In genomic region chr6:166369741-166370140, GRCh38 we compare ENCODE assay signal across 31 cellular contexts.
"Had no signal": no experiment of that assay in that cellular context is flagged by ENCODE, and none has a peak within 500 bp of the region (broad histone marks: within the 10 kb centered on the region; RNA-seq: fewer than 3 reads in every experiment).

No MANE protein-coding gene starts in this region.

- H3K9me3 Mint-ChIP-seq: activated CD4-positive, alpha-beta memory T cell treated with anti-CD3 and anti-CD28 coated beads for 36 hours; activated CD4-positive, alpha-beta T cell treated with anti-CD3 and anti-CD28 coated beads, Interleukin-2, amount 10 ng/mL, durations not matched to agents 24 days and 14 days; activated naive CD4-positive, alpha-beta T cell treated with anti-CD3 and anti-CD28 coated beads for 36 hours; activated naive CD4-positive, alpha-beta T cell treated with anti-CD3 and anti-CD28 coated beads, Interleukin-2, amount 50 U/mL, for 24 hours; activated naive CD8-positive, alpha-beta T cell treated with anti-CD3 and anti-CD28 coated beads for 36 hours; activated naive CD8-positive, alpha-beta T cell treated with anti-CD3 and anti-CD28 coated beads, Interleukin-2, amount 50 U/mL, for 24 hours; activated T-helper 1 cell treated with anti-CD3 and anti-CD28 coated beads, Interleukin-12 subunit alpha, Interleukin-12 subunit beta, Interleukin-2, Interleukin-4 antibody, amounts not matched to agents 30 ng/mL and 10 ng/mL and 1 ng/mL, durations not matched to agents 14 hours and 24 hours and 36 hours; activated T-helper 2 cell treated with anti-CD3 and anti-CD28 coated beads, Interferon-gamma antibody, Interleukin-2, Interleukin-4, amounts not matched to agents 10 μg/mL and 5 μg/mL and 100 μg/mL, durations not matched to agents 14 hours and 24 hours and 36 hours; T-helper 2 cell treated with Interferon-gamma antibody and Interleukin-4, amounts not matched to agents 5 μg/mL and 100 μg/mL, for 36 hours had no signal

- ATAC-seq: activated CD4-positive, alpha-beta T cell treated with anti-CD3 and anti-CD28 coated beads for 36 hours; activated CD8-positive, alpha-beta memory T cell treated with anti-CD3 and anti-CD28 coated beads, Interleukin-2, amount 10 ng/mL, durations not matched to agents 7 days and 5 days; activated CD8-positive, alpha-beta T cell treated with anti-CD3 and anti-CD28 coated beads, Interleukin-2, amount 10 ng/mL, durations not matched to agents 7 days and 5 days; activated naive CD8-positive, alpha-beta T cell treated with anti-CD3 and anti-CD28 coated beads, Interleukin-2, amount 50 U/mL, for 24 hours; body of pancreas; esophagus mucosa; T-helper 17 cell had no signal

- H3K27ac ChIP-seq: adrenal gland, body of pancreas, WERI-Rb-1 had no signal

- H3K4me1 ChIP-seq: body of pancreas had no signal

- H3K4me3 ChIP-seq: adrenal gland, body of pancreas had no signal

- H3K4me3 Mint-ChIP-seq: activated CD4-positive, alpha-beta memory T cell treated with anti-CD3 and anti-CD28 coated beads for 36 hours; activated CD4-positive, alpha-beta T cell treated with anti-CD3 and anti-CD28 coated beads for 36 hours; activated CD4-positive, alpha-beta T cell treated with anti-CD3 and anti-CD28 coated beads, Interleukin-2, amount 10 ng/mL, durations not matched to agents 24 days and 14 days; activated CD8-positive, alpha-beta memory T cell treated with anti-CD3 and anti-CD28 coated beads, Interleukin-2, amount 10 ng/mL, durations not matched to agents 7 days and 5 days; activated CD8-positive, alpha-beta T cell treated with anti-CD3 and anti-CD28 coated beads, Interleukin-2, amount 10 ng/mL, durations not matched to agents 7 days and 5 days; activated naive CD4-positive, alpha-beta T cell treated with anti-CD3 and anti-CD28 coated beads for 36 hours; activated naive CD4-positive, alpha-beta T cell treated with anti-CD3 and anti-CD28 coated beads, Interleukin-2, amount 50 U/mL, for 24 hours; activated naive CD8-positive, alpha-beta T cell treated with anti-CD3 and anti-CD28 coated beads for 36 hours; activated naive CD8-positive, alpha-beta T cell treated with anti-CD3 and anti-CD28 coated beads, Interleukin-2, amount 50 U/mL, for 24 hours; activated T-helper 1 cell treated with anti-CD3 and anti-CD28 coated beads, Interleukin-12 subunit alpha, Interleukin-12 subunit beta, Interleukin-2, Interleukin-4 antibody, amounts not matched to agents 30 ng/mL and 10 ng/mL and 1 ng/mL, durations not matched to agents 14 hours and 24 hours and 36 hours; T-helper 17 cell; T-helper 2 cell treated with Interferon-gamma antibody and Interleukin-4, amounts not matched to agents 5 μg/mL and 100 μg/mL, for 36 hours had no signal

- DNase-seq: activated CD4-positive, alpha-beta memory T cell treated with anti-CD3 and anti-CD28 coated beads for 36 hours; activated CD4-positive, alpha-beta T cell treated with anti-CD3 and anti-CD28 coated beads for 36 hours; activated CD4-positive, alpha-beta T cell treated with anti-CD3 and anti-CD28 coated beads, Interleukin-2, amount 10 ng/mL, durations not matched to agents 24 days and 14 days; activated CD4-positive, CD25-positive, alpha-beta regulatory T cell; activated CD4-positive, CD25-positive, alpha-beta regulatory T cell treated with anti-CD3 and anti-CD28 coated beads, Interleukin-2, amount 50 U/mL, for 72 hours; activated CD8-positive, alpha-beta memory T cell treated with anti-CD3 and anti-CD28 coated beads, Interleukin-2, amount 10 ng/mL, durations not matched to agents 7 days and 5 days; activated CD8-positive, alpha-beta memory T cell treated with anti-CD3 and anti-CD28 coated beads, Interleukin-2, amount 50 U/mL, for 4 hours; activated CD8-positive, alpha-beta T cell treated with anti-CD3 and anti-CD28 coated beads, Interleukin-2, amount 10 ng/mL, durations not matched to agents 7 days and 5 days; activated effector memory CD4-positive, alpha-beta T cell treated with anti-CD3 and anti-CD28 coated beads, Interleukin-2, amount 50 U/mL, for 16 hours; activated naive CD4-positive, alpha-beta T cell treated with anti-CD3 and anti-CD28 coated beads for 36 hours; activated naive CD8-positive, alpha-beta T cell treated with anti-CD3 and anti-CD28 coated beads for 36 hours; activated naive CD8-positive, alpha-beta T cell treated with anti-CD3 and anti-CD28 coated beads, Interleukin-2, amount 50 U/mL, for 24 hours; activated T-cell treated with anti-CD3 and anti-CD28 coated beads, Interleukin-2, amount 50 U/mL, for 1 hour; activated T-cell treated with anti-CD3 and anti-CD28 coated beads, Interleukin-2, amount 50 U/mL, for 48 hours; adrenal gland; amygdala; aorta; body of pancreas; cortex of kidney; effector CD8-positive, alpha-beta T cell; foreskin fibroblast; head of caudate nucleus; T-helper 1 cell; T-helper 17 cell; T1000; WERI-Rb-1 had no signal

- H3K27me3 ChIP-seq: adrenal gland, body of pancreas had no signal

- H3K27ac Mint-ChIP-seq: activated CD4-positive, alpha-beta memory T cell treated with anti-CD3 and anti-CD28 coated beads for 36 hours; activated CD4-positive, alpha-beta T cell treated with anti-CD3 and anti-CD28 coated beads for 36 hours; activated CD4-positive, alpha-beta T cell treated with anti-CD3 and anti-CD28 coated beads, Interleukin-2, amount 10 ng/mL, durations not matched to agents 24 days and 14 days; activated CD8-positive, alpha-beta memory T cell treated with anti-CD3 and anti-CD28 coated beads, Interleukin-2, amount 10 ng/mL, durations not matched to agents 7 days and 5 days; activated CD8-positive, alpha-beta T cell treated with anti-CD3 and anti-CD28 coated beads, Interleukin-2, amount 10 ng/mL, durations not matched to agents 7 days and 5 days; activated naive CD4-positive, alpha-beta T cell treated with anti-CD3 and anti-CD28 coated beads for 36 hours; activated naive CD4-positive, alpha-beta T cell treated with anti-CD3 and anti-CD28 coated beads, Interleukin-2, amount 50 U/mL, for 24 hours; activated naive CD8-positive, alpha-beta T cell treated with anti-CD3 and anti-CD28 coated beads for 36 hours; activated naive CD8-positive, alpha-beta T cell treated with anti-CD3 and anti-CD28 coated beads, Interleukin-2, amount 50 U/mL, for 24 hours; activated T-helper 1 cell treated with anti-CD3 and anti-CD28 coated beads, Interleukin-12 subunit alpha, Interleukin-12 subunit beta, Interleukin-2, Interleukin-4 antibody, amounts not matched to agents 30 ng/mL and 10 ng/mL and 1 ng/mL, durations not matched to agents 14 hours and 24 hours and 36 hours; activated T-helper 2 cell treated with anti-CD3 and anti-CD28 coated beads, Interferon-gamma antibody, Interleukin-2, Interleukin-4, amounts not matched to agents 10 μg/mL and 5 μg/mL and 100 μg/mL, durations not matched to agents 14 hours and 24 hours and 36 hours; T-helper 17 cell; T-helper 2 cell treated with Interferon-gamma antibody and Interleukin-4, amounts not matched to agents 5 μg/mL and 100 μg/mL, for 36 hours had no signal

- H3K27me3 Mint-ChIP-seq: activated CD4-positive, alpha-beta memory T cell treated with anti-CD3 and anti-CD28 coated beads for 36 hours; activated CD4-positive, alpha-beta T cell treated with anti-CD3 and anti-CD28 coated beads for 36 hours; activated CD4-positive, alpha-beta T cell treated with anti-CD3 and anti-CD28 coated beads, Interleukin-2, amount 10 ng/mL, durations not matched to agents 24 days and 14 days; activated CD8-positive, alpha-beta memory T cell treated with anti-CD3 and anti-CD28 coated beads, Interleukin-2, amount 10 ng/mL, durations not matched to agents 7 days and 5 days; activated naive CD4-positive, alpha-beta T cell treated with anti-CD3 and anti-CD28 coated beads, Interleukin-2, amount 50 U/mL, for 24 hours; activated naive CD8-positive, alpha-beta T cell treated with anti-CD3 and anti-CD28 coated beads for 36 hours; activated naive CD8-positive, alpha-beta T cell treated with anti-CD3 and anti-CD28 coated beads, Interleukin-2, amount 50 U/mL, for 24 hours; T-helper 17 cell had no signal

- H3K4me1 Mint-ChIP-seq: activated CD4-positive, alpha-beta T cell treated with anti-CD3 and anti-CD28 coated beads for 36 hours; activated CD8-positive, alpha-beta memory T cell treated with anti-CD3 and anti-CD28 coated beads, Interleukin-2, amount 10 ng/mL, durations not matched to agents 7 days and 5 days had no signal

- H3K9me3 ChIP-seq: adrenal gland, body of pancreas had no signal
